Comparison of ENCODE assay signal across 24 cellular contexts in the genomic region with DNA sequence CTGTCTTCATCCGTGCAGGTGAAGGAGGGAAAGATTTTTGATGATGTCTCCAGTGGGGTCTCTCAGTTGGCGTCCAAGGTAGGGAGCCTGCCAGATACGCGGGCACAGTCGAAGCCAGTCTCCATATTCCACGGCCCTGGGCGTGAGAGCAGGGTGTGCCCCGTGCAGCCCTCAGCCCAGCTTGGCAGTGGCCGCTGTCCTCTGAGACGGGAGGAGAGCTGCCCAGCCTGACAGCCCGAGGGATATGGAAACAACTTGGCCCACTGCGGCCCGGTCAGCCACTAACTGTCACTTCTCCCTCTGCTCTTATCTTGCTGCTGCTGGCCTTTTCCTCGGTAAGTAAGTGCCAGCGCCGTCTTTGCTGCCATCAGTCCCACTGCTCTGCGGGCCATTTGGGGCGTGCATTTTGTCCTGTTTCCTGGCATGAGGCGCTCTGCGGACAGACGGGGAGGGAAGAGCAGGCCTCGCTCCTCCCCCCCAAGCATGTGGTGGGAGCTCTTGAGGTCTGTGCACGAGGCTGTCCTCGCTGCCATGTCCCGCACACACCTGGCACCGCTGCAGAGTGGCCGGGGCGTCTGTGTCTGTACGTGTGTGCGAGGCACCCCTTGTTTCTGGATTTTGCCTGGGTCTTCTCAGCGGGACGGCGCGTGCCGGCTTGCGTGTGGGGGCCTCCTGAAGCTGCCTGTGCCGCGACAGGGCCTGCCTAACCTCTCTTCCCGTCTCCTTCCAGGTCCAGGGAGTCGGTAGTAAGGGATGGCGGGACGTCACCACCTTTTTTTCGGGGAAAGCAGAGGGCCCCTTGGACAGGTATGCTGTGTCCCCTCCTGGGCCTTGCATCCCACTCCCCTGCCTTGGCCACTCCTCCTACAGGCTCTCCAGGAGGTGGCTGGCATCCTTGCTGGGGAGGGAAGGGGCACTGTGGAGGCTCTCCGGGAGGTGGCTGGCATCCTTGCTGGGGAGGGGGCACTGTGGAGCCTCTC. TPM values are rescaled to one million over a fixed set of nuclear protein-coding genes. Genes with fewer than 3 reads are reported as not detected.
"Had no signal": no experiment of that assay in that cellular context is flagged by ENCODE, and none has a peak within 500 bp of the region (broad histone marks: within the 10 kb centered on the region; RNA-seq: fewer than 3 reads in every experiment).

No MANE protein-coding gene starts in this region.

- H3K4me1 ChIP-seq: adrenal gland had no signal

- H3K9me3 ChIP-seq: adrenal gland, gastroesophageal sphincter, heart left ventricle, suprapubic skin, transverse colon had no signal

- DNase-seq: activated CD4-positive, alpha-beta T cell treated with anti-CD3 and anti-CD28 coated beads, Interleukin-2, amount 50 U/mL, for 48 hours; activated naive CD4-positive, alpha-beta T cell treated with anti-CD3 and anti-CD28 coated beads, Interleukin-2, amount 50 U/mL, for 16 hours; activated T-cell treated with anti-CD3 and anti-CD28 coated beads, Interleukin-2, amount 50 U/mL, for 24 hours; adrenal gland; effector CD4-positive, alpha-beta T cell; kidney glomerular epithelial cell; left ventricle myocardium superior; nephron progenitor cell; retina; stimulated activated CD4-positive, alpha-beta T cell treated with anti-CD3 and anti-CD28 coated beads, Interleukin-2, amount 100 ng/mL, for 24 hours; stimulated activated naive CD8-positive, alpha-beta T cell treated with anti-CD3 and anti-CD28 coated beads, Interleukin-15, amount 100 ng/mL, for 72 hours; transverse colon; WERI-Rb-1 had no signal

- H3K27ac Mint-ChIP-seq: activated T-cell treated with anti-CD3 and anti-CD28 coated beads, Interleukin-2, amount 50 U/mL, for 24 hours; nephron progenitor cell had no signal

- H3K4me3 ChIP-seq: adrenal gland, gastroesophageal sphincter, heart left ventricle, suprapubic skin, transverse colon had no signal

- H3K27me3 Mint-ChIP-seq: activated T-cell treated with anti-CD3 and anti-CD28 coated beads, Interleukin-2, amount 50 U/mL, for 24 hours; stimulated activated naive CD8-positive, alpha-beta T cell treated with anti-CD3 and anti-CD28 coated beads, Interleukin-15, amount 100 ng/mL, for 72 hours had no signal

- H3K4me3 Mint-ChIP-seq: activated T-cell treated with anti-CD3 and anti-CD28 coated beads, Interleukin-2, amount 50 U/mL, for 24 hours; nephron progenitor cell had no signal

- H3K9me3 Mint-ChIP-seq: activated T-cell treated with anti-CD3 and anti-CD28 coated beads, Interleukin-2, amount 50 U/mL, for 24 hours; nephron progenitor cell; stimulated activated naive CD8-positive, alpha-beta T cell treated with anti-CD3 and anti-CD28 coated beads, Interleukin-15, amount 100 ng/mL, for 72 hours had no signal

- H3K27ac ChIP-seq: adrenal gland, gastroesophageal sphincter, heart left ventricle, suprapubic skin, transverse colon, WERI-Rb-1 had no signal

- ATAC-seq: esophagus mucosa; heart left ventricle; left ventricle myocardium superior; stimulated activated naive CD8-positive, alpha-beta T cell treated with anti-CD3 and anti-CD28 coated beads, Interleukin-15, amount 100 ng/mL, for 72 hours had no signal

- H3K27me3 ChIP-seq: adrenal gland, gastroesophageal sphincter, heart left ventricle, suprapubic skin, transverse colon had no signal

- H3K4me1 Mint-ChIP-seq: nephron progenitor cell had no signal

RNA-seq across cellular contexts. Expression of gene COL20A1, which starts 7.1 kb away (rescaled TPM):
- total RNA-seq: bronchial epithelial cell, esophagus mucosa, gastroesophageal sphincter, heart left ventricle, left ventricle myocardium superior, omental fat pad, suprapubic skin had no signal
- polyA plus RNA-seq: heart left ventricle had no signal

RNA-seq across cellular contexts. Expression of gene NKAIN4, which starts 31.7 kb away (rescaled TPM):
- total RNA-seq: esophagus mucosa; heart left ventricle; left ventricle myocardium superior; myocyte; omental fat pad; posterior vena cava; T-helper 1 cell treated with Interleukin-12 subunit alpha and Interleukin-12 subunit beta and Interleukin-4 antibody, amounts not matched to agents 30 ng/mL and 1 ng/mL, for 36 hours had no signal
- polyA plus RNA-seq: heart left ventricle had no signal

RNA-seq across cellular contexts. Expression of gene BIRC7, which starts 50.2 kb away (rescaled TPM):
- total RNA-seq: bronchial epithelial cell; cerebellum; esophagus mucosa; gastroesophageal sphincter; left ventricle myocardium superior; myocyte; posterior vena cava; skeletal muscle tissue; T-helper 1 cell treated with Interleukin-12 subunit alpha and Interleukin-12 subunit beta and Interleukin-4 antibody, amounts not matched to agents 30 ng/mL and 1 ng/mL, for 36 hours had no signal
- polyA plus RNA-seq: heart left ventricle had no signal
